11 cellular contexts compared by ENCODE assay signal in genomic region chr20:37521091-37521771, GRCh38. TPM values are rescaled to one million over a fixed set of nuclear protein-coding genes. Genes with fewer than 3 reads are reported as not detected.
DNase-seq lines count a peak whose midpoint lies in the region; ATAC-seq, FAIRE-seq and TF ChIP-seq lines count a peak whose summit lies in the region.
"Had no signal": no experiment of that assay in that cellular context is flagged by ENCODE, and none has a peak within 500 bp of the region (broad histone marks: within the 10 kb centered on the region; RNA-seq: fewer than 3 reads in every experiment).

Gene NNAT (plus strand): TSS chr20:37521250. CDS start chr20:37521332, 82 bp downstream.

- intact Hi-C loops in naive thymus-derived CD4-positive, alpha-beta T cell (cut with micrococcal nuclease): no loop called here

- DNase-seq in AG04449 (ENCODE audit: low read depth, low spot score): no peak
- DNase-seq in coronary artery (ENCODE audit: low spot score): peak; percentile 54
- DNase-seq in naive thymus-derived CD4-positive, alpha-beta T cell: peak in 1 of 9 donors; percentile 14
- DNase-seq in CD1c-positive myeloid dendritic cell (ENCODE audit: extremely low spot score): no peak
- no peak for DNase-seq in GM12891 (ENCODE audit: insufficient read length, low spot score)
- DNase-seq in NCI-H2196 (lab: John Stamatoyannopoulos, UW; ENCODE audit: unreplicated experiment): no peak
- no peak for DNase-seq in AG08396 (ENCODE audit: low spot score)
- DNase-seq: Kasumi-1 had no signal

- no peaks in the 10 kb centered on the region for H3K9me3 ChIP-seq in naive thymus-derived CD4-positive, alpha-beta T cell (ENCODE audit: control insufficient read depth in 2 of 3, low read length in 3 of 3)

- TF ChIP-seq CTCF in AG04449 (IDR thresholded peaks at IDR 0.05; ENCODE audit: insufficient read depth, low read length, missing control alignments) (no peak), coronary artery (IDR thresholded peaks at IDR 0.05) (no peak)

- peaks cover 13 to 39% (median 29%) of the 10 kb centered on the region in 3 donors for H3K4me1 Mint-ChIP-seq in IgD-negative memory B cell
- peaks cover 35 to 71% (median 62%) of the 10 kb centered on the region in 7 donors for H3K4me1 Mint-ChIP-seq in naive thymus-derived CD4-positive, alpha-beta T cell

- CTCF ChIA-PET in AG04449 (lab: Yijun Ruan, JAX): interaction anchor here (0.8 to 1.0 kb wide), 2 partner anchors 238 to 324 kb away, joined by 3 read pairs; no protein-coding TSS in a partner anchor
- CTCF ChIA-PET in naive thymus-derived CD4-positive, alpha-beta T cell (lab: Charles Lee): interaction anchor here (1.7 kb wide), 1 partner anchor 12 kb away, joined by 4 read pairs; no protein-coding TSS in a partner anchor

- peaks cover 6% of the 10 kb centered on the region for H3K36me3 Mint-ChIP-seq in IgD-negative memory B cell
- H3K36me3 Mint-ChIP-seq in naive thymus-derived CD4-positive, alpha-beta T cell: peaks cover 7 to 24% (median 16%) of the 10 kb centered on the region in 5 donors

- H3K4me3 ChIP-seq in AG04449 (ENCODE audit: low read depth, low read length) (peak within 1 kb of the TSS; percentile 52), coronary artery (peak within 1 kb of the TSS; percentile 12)
- H3K4me3 ChIP-seq in naive thymus-derived CD4-positive, alpha-beta T cell (ENCODE audit: low read length): no peak within 1 kb of the TSS

- no peak for TF ChIP-seq POLR2A in GM12891 (IDR thresholded peaks at IDR 0.05; ENCODE audit: low read depth, low read length)

- peak within 1 kb of the TSS; percentile 62 to 91 (median 64) for H3K4me3 Mint-ChIP-seq in IgD-negative memory B cell
- H3K4me3 Mint-ChIP-seq in naive thymus-derived CD4-positive, alpha-beta T cell: peak within 1 kb of the TSS; percentile 51 to 79 (median 68)

- no peaks in the 10 kb centered on the region for H3K27me3 Mint-ChIP-seq in IgD-negative memory B cell
- peaks cover 0 to 12% (median 0%) of the 10 kb centered on the region in 5 donors for H3K27me3 Mint-ChIP-seq in naive thymus-derived CD4-positive, alpha-beta T cell

- ATAC-seq in naive thymus-derived CD4-positive, alpha-beta T cell: no peak

- POLR2A ChIA-PET in AG04449 (lab: Yijun Ruan, JAX): no interaction called here
- POLR2A ChIA-PET in naive thymus-derived CD4-positive, alpha-beta T cell (lab: Charles Lee): no interaction called here

- H3K4me1 ChIP-seq in naive thymus-derived CD4-positive, alpha-beta T cell (ENCODE audit: control insufficient read depth in 2 of 2, insufficient read depth in 2 of 2, low read length in 2 of 2): peaks cover 16 to 21% of the 10 kb centered on the region in 2 donors

- peak within 1 kb of the TSS in 1 of 3 donors; percentile 32 for H3K27ac Mint-ChIP-seq in IgD-negative memory B cell
- peak within 1 kb of the TSS in 4 of 9 donors; percentile 15 to 68 (median 32) for H3K27ac Mint-ChIP-seq in naive thymus-derived CD4-positive, alpha-beta T cell

- H3K9me3 Mint-ChIP-seq in IgD-negative memory B cell: no peaks in the 10 kb centered on the region
- no peaks in the 10 kb centered on the region for H3K9me3 Mint-ChIP-seq in naive thymus-derived CD4-positive, alpha-beta T cell

- no peaks in the 10 kb centered on the region for H3K27me3 ChIP-seq in naive thymus-derived CD4-positive, alpha-beta T cell (ENCODE audit: control insufficient read depth in 2 of 2, insufficient read depth in 2 of 2, low read length in 2 of 2)

- no peak within 1 kb of the TSS for H3K27ac ChIP-seq in coronary artery
- H3K27ac ChIP-seq in naive thymus-derived CD4-positive, alpha-beta T cell (ENCODE audit: low read depth, low read length): no peak within 1 kb of the TSS

- H3K36me3 ChIP-seq in naive thymus-derived CD4-positive, alpha-beta T cell (ENCODE audit: control insufficient read depth in 2 of 3, insufficient read depth in 3 of 3, low read length in 3 of 3): peaks cover 0 to 32% (median 0%) of the 10 kb centered on the region in 3 experiments

- FAIRE-seq in GM12891 (lab: Jason Lieb, UNC): no peak
- FAIRE-seq: endometrium had no signal

TF ChIP-seq in GM12891, 5 proteins besides CTCF, POLR2A, EP300 and RAD21:
- TF ChIP-seq POU2F2 (IDR thresholded peaks at IDR 0.05; ENCODE audit: low read depth, low read length) (no peak), POLR2AphosphoS5 (IDR thresholded peaks at IDR 0.05; ENCODE audit: low read depth, low read length) (no peak), SPI1 (IDR thresholded peaks at IDR 0.05; ENCODE audit: low read depth, low read length) (no peak), TAF1 (IDR thresholded peaks at IDR 0.05; ENCODE audit: low read depth, low read length) (no peak), PAX5 (IDR thresholded peaks at IDR 0.05; ENCODE audit: insufficient read depth, low read length, severe bottlenecking) (no peak)
TF ChIP-seq in GM12891: peak in this region for 0.

RNA-seq across cellular contexts. Expression of gene NNAT, which starts in this region (rescaled TPM):
- not detected for polyA plus RNA-seq in IgD-negative memory B cell
- total RNA-seq in naive thymus-derived CD4-positive, alpha-beta T cell: not detected
- polyA plus RNA-seq in naive thymus-derived CD4-positive, alpha-beta T cell: not detected
- polyA plus RNA-seq in GM12891 (2012; ENCODE audit: low read depth, missing spikeins): 2.8 TPM
- total RNA-seq: T-helper 1 cell treated with Interleukin-12 subunit alpha and Interleukin-12 subunit beta and Interleukin-4 antibody, amounts not matched to agents 30 ng/mL and 1 ng/mL, for 36 hours had no signal
